ENCODE assay signal across 7 cellular contexts in genomic region chr19:35144600-35145436, GRCh38. TPM values are rescaled to one million over a fixed set of nuclear protein-coding genes. Genes with fewer than 3 reads are reported as not detected.
DNase-seq lines count a peak whose midpoint lies in the region; ATAC-seq, FAIRE-seq and TF ChIP-seq lines count a peak whose summit lies in the region.
"Had no signal": no experiment of that assay in that cellular context is flagged by ENCODE, and none has a peak within 500 bp of the region (broad histone marks: within the 10 kb centered on the region; RNA-seq: fewer than 3 reads in every experiment).

No MANE protein-coding gene starts in this region.

- H3K4me3 ChIP-seq in bronchial epithelial cell (ENCODE audit: low read depth, low read length), result no peak overlapping the region

- no peak for FAIRE-seq in bronchial epithelial cell (lab: Jason Lieb, UNC)
- FAIRE-seq: colon had no signal

- DNase-seq in ACHN, result peak; percentile 41
- DNase-seq in HS-27A (ENCODE audit: low read depth), result peak; percentile 49
- DNase-seq in bronchial epithelial cell (ENCODE audit: low read depth), result peak; percentile 61
- DNase-seq in NCI-H446 treated with DMSO at 0.1 percent for 48 hours (lab: John Stamatoyannopoulos, UW), result no peak
- DNase-seq in Right ventricle myocardium superior, result no peak
- no peak for DNase-seq in sciatic nerve (ENCODE audit: low spot score)

- H3K27me3 ChIP-seq in bronchial epithelial cell (ENCODE audit: control insufficient read depth, insufficient read depth, low read length), result peaks cover 17% of the 10 kb centered on the region

- H3K36me3 ChIP-seq in bronchial epithelial cell (ENCODE audit: control insufficient read depth, insufficient read depth, low read length), result no peaks in the 10 kb centered on the region

- no peak for TF ChIP-seq CTCF in bronchial epithelial cell (IDR thresholded peaks at IDR 0.05; ENCODE audit: insufficient read depth, low read length, severe bottlenecking)

- ATAC-seq in Right ventricle myocardium superior (ENCODE audit: poor library complexity), result no peak
- no peak for ATAC-seq in sciatic nerve

- in situ Hi-C loops in ACHN (cut with HindIII; ENCODE audit: low pct_ligation_motif_present, low pct_unique_long_range_greater_than_20kb, low sequenced_read_pairs), result no loop called here

- intact Hi-C loops in Right ventricle myocardium superior (cut with DNase I) (loop anchor here (5.0 kb wide), 2 partner anchors 78 to 117 kb away; no protein-coding TSS in a partner anchor), sciatic nerve (cut with DNase I) (loop anchor here (5.0 to 10.0 kb wide), 3 partner anchors 78 to 570 kb away; partner anchors contain the start of genes KMT2B and USF2)

RNA-seq across cellular contexts. Expression of gene FXYD7, which starts 1.8 kb away (rescaled TPM):
- total RNA-seq in bronchial epithelial cell, result not detected in 2 replicates
- not detected for total RNA-seq in Right ventricle myocardium superior
- 5.5 TPM for total RNA-seq in sciatic nerve

RNA-seq across cellular contexts. Expression of gene FXYD1, which starts 6.2 kb away (rescaled TPM):
- not detected in 2 replicates for total RNA-seq in bronchial epithelial cell
- total RNA-seq in Right ventricle myocardium superior, result 580 TPM
- 460 TPM for total RNA-seq in sciatic nerve

RNA-seq across cellular contexts. Expression of gene FXYD5, which starts 9.7 kb away (rescaled TPM):
- total RNA-seq in bronchial epithelial cell, result 11.3 and 12.4 TPM in 2 replicates
- 20.9 TPM for total RNA-seq in Right ventricle myocardium superior
- 92.9 TPM for total RNA-seq in sciatic nerve

RNA-seq across cellular contexts. Expression of gene LGI4, which starts 10.0 kb away (rescaled TPM):
- total RNA-seq in bronchial epithelial cell, result not detected in 2 replicates
- total RNA-seq in Right ventricle myocardium superior, result 8.1 TPM
- total RNA-seq in sciatic nerve, result 244 TPM

RNA-seq across cellular contexts. Expression of gene FXYD3, which starts 29.2 kb away (rescaled TPM):
- total RNA-seq in bronchial epithelial cell (309 and 548 TPM in 2 replicates), Right ventricle myocardium superior (1.3 TPM), sciatic nerve (24.1 TPM)

Comparison
In these comparisons a context has a peak if more than half of its experiments do, and no peak if none do; other contexts are left out.
1. DNase-seq: peak in ACHN (single experiment), HS-27A (single experiment) and bronchial epithelial cell (single experiment); none in NCI-H446 treated with DMSO at 0.1 percent for 48 hours (single experiment), Right ventricle myocardium superior (single experiment) and sciatic nerve (single experiment).
2. RNA of gene FXYD1, which starts 6.2 kb away (total RNA-seq): 580 TPM in Right ventricle myocardium superior (single experiment) and 460 TPM in sciatic nerve (single experiment); not detected in bronchial epithelial cell; every median in the first group is over 100 times any median in the second.